26 cellular contexts compared by ENCODE assay signal in genomic region chr11:12212821-12213185, GRCh38.
A peak's percentile ranks its signal among the peaks of the same experiment; 100 is the strongest.
DNase-seq lines count a peak whose midpoint lies in the region; ATAC-seq and TF ChIP-seq lines count a peak whose summit lies in the region.
"Had no signal": no experiment of that assay in that cellular context is flagged by ENCODE, and none has a peak within 500 bp of the region (broad histone marks: within the 10 kb centered on the region; RNA-seq: fewer than 3 reads in every experiment).

No MANE protein-coding gene starts in this region.

- peak overlapping the region; percentile 52 for H3K27ac Mint-ChIP-seq in activated T-helper 17 cell treated with anti-CD3 and anti-CD28 coated beads, Interleukin-2, amount 50 U/mL, for 72 hours
- peak overlapping the region in 4 of 6 donors; percentile 4 to 50 (median 26) for H3K27ac Mint-ChIP-seq in immature natural killer cell
- H3K27ac Mint-ChIP-seq: activated CD4-positive, alpha-beta memory T cell treated with anti-CD3 and anti-CD28 coated beads, Interleukin-2, amount 10 ng/mL, durations not matched to agents 7 days and 5 days; activated naive CD8-positive, alpha-beta T cell; type B pancreatic cell had no signal

- no peaks in the 10 kb centered on the region for H3K79me2 ChIP-seq in HCT116 (ENCODE audit: insufficient read depth, low read length)
- H3K79me2 ChIP-seq: hepatocyte had no signal

- no peaks in the 10 kb centered on the region for H4K20me1 ChIP-seq in HCT116 (ENCODE audit: insufficient read depth)

- H3K9me3 ChIP-seq in HCT116 (ENCODE audit: control insufficient read depth in 1 of 2, insufficient read depth in 1 of 2, low read depth in 1 of 2, low read length in 2 of 2): no peaks in the 10 kb centered on the region
- H3K9me3 ChIP-seq in stomach smooth muscle (ENCODE audit: control insufficient read depth in 2 of 2, low read length in 2 of 2): no peaks in the 10 kb centered on the region
- no peaks in the 10 kb centered on the region for H3K9me3 ChIP-seq in colonic mucosa
- H3K9me3 ChIP-seq: left lung, SJSA1 had no signal

- H3K4me1 Mint-ChIP-seq in activated T-helper 17 cell treated with anti-CD3 and anti-CD28 coated beads, Interleukin-2, amount 50 U/mL, for 72 hours: peaks cover 19% of the 10 kb centered on the region
- H3K4me1 Mint-ChIP-seq in immature natural killer cell: peaks cover 39 to 40% of the 10 kb centered on the region in 2 donors
- peaks cover 22% of the 10 kb centered on the region for H3K4me1 Mint-ChIP-seq in activated T-cell treated with anti-CD3 and anti-CD28 coated beads, Interleukin-2, amount 50 U/mL, for 4 hours (ENCODE audit: low read depth)

- H3K4me2 ChIP-seq in HCT116 (ENCODE audit: low read length): peak overlapping the region; percentile 62
- H3K4me2 ChIP-seq: hepatocyte had no signal

- TF ChIP-seq POLR2A in HCT116 (IDR thresholded peaks at IDR 0.05; ENCODE audit: borderline replicate concordance, extremely low read depth, insufficient read depth, insufficient read length): no peak

- BruUV-seq in HCT116 (replicated peaks; lab: Mats Ljungman, UMichigan): no TSS peak

- peaks cover 100% of the 10 kb centered on the region for H3K36me3 Mint-ChIP-seq in activated T-helper 17 cell treated with anti-CD3 and anti-CD28 coated beads, Interleukin-2, amount 50 U/mL, for 72 hours (ENCODE audit: low read depth)
- H3K36me3 Mint-ChIP-seq in immature natural killer cell: peaks cover 27 to 53% (median 37%) of the 10 kb centered on the region in 3 donors
- peaks cover 52% of the 10 kb centered on the region for H3K36me3 Mint-ChIP-seq in activated T-cell treated with anti-CD3 and anti-CD28 coated beads, Interleukin-2, amount 50 U/mL, for 4 hours (ENCODE audit: insufficient read depth)
- H3K36me3 Mint-ChIP-seq: naive B cell, type B pancreatic cell had no signal

- H2AFZ ChIP-seq in HCT116 (ENCODE audit: low read depth, low read length, poor library complexity, severe bottlenecking): no peak overlapping the region
- H2AFZ ChIP-seq: hepatocyte had no signal

- DNase-seq in HCT116 (ENCODE audit: low read depth, low spot score) (no peak), immature natural killer cell (no peak), colonic mucosa (no peak), 8988T (no peak)
- no peak for DNase-seq in activated T-cell treated with anti-CD3 and anti-CD28 coated beads, Interleukin-2, amount 50 U/mL, for 4 hours
- DNase-seq: activated CD4-positive, alpha-beta memory T cell treated with anti-CD3 and anti-CD28 coated beads, Interleukin-2, amount 10 ng/mL, durations not matched to agents 7 days and 5 days; activated CD8-positive, alpha-beta memory T cell treated with anti-CD3 and anti-CD28 coated beads, Interleukin-2, amount 50 U/mL, for 48 hours; activated effector memory CD4-positive, alpha-beta T cell treated with Interleukin-2 at 50 U/mL for 16 hours; DMS79; foreskin melanocyte; left lung; mesendoderm; naive B cell; NCI-H1105 treated with DMSO at 0.1 percent for 48 hours; NCI-H2227 treated with DMSO at 0.1 percent for 48 hours; nucleus accumbens; stimulated activated CD4-positive, alpha-beta T cell treated with anti-CD3 and anti-CD28 coated beads, Interleukin-2, amount 100 ng/mL, for 24 hours had no signal

- POLR2A ChIA-PET in HCT116 (lab: Charles Lee): interaction anchor here (1.6 kb wide), 1 partner anchor 30 kb away, joined by 4 read pairs; no protein-coding TSS in a partner anchor

- no peak for TF ChIP-seq RAD21 in HCT116 (IDR thresholded peaks at IDR 0.05; ENCODE audit: low read depth)

- H3K4me3 ChIP-seq in HCT116 (replicated peaks in 1 of 2; ENCODE audit: low read depth in 1 of 2, low read length in 2 of 2) (no peak overlapping the region), stomach smooth muscle (ENCODE audit: low read length in 2 of 2) (peak overlapping the region in 1 of 2 donors; percentile 15), colonic mucosa (no peak overlapping the region)
- H3K4me3 ChIP-seq: hepatocyte, left lung, SJSA1 had no signal

- H3K36me3 ChIP-seq in HCT116 (ENCODE audit: control insufficient read depth in 1 of 2, insufficient read depth in 2 of 2, low read length in 2 of 2) (no peaks in the 10 kb centered on the region), stomach smooth muscle (ENCODE audit: control insufficient read depth in 2 of 2, insufficient read depth in 2 of 2, low read length in 2 of 2) (peaks cover 42 to 55% of the 10 kb centered on the region in 2 donors), colonic mucosa (no peaks in the 10 kb centered on the region)

- peaks cover 30 to 36% of the 10 kb centered on the region in 2 experiments for H3K4me1 ChIP-seq in HCT116 (ENCODE audit: control insufficient read depth in 1 of 2, insufficient read depth in 2 of 2, low read length in 2 of 2)
- peaks cover 61% of the 10 kb centered on the region for H3K4me1 ChIP-seq in stomach smooth muscle (ENCODE audit: control insufficient read depth, insufficient read depth, low read length)
- peaks cover 9% of the 10 kb centered on the region for H3K4me1 ChIP-seq in colonic mucosa

- no peaks in the 10 kb centered on the region for H3K27me3 Mint-ChIP-seq in activated T-helper 17 cell treated with anti-CD3 and anti-CD28 coated beads, Interleukin-2, amount 50 U/mL, for 72 hours
- peaks cover 10 to 12% (median 12%) of the 10 kb centered on the region in 3 donors for H3K27me3 Mint-ChIP-seq in immature natural killer cell (ENCODE audit: low read depth in 3 of 3)
- no peaks in the 10 kb centered on the region for H3K27me3 Mint-ChIP-seq in activated T-cell treated with anti-CD3 and anti-CD28 coated beads, Interleukin-2, amount 50 U/mL, for 4 hours (ENCODE audit: low read depth)
- H3K27me3 Mint-ChIP-seq: activated CD4-positive, alpha-beta memory T cell treated with anti-CD3 and anti-CD28 coated beads, Interleukin-2, amount 10 ng/mL, durations not matched to agents 7 days and 5 days; activated naive CD8-positive, alpha-beta T cell; type B pancreatic cell had no signal

- intact Hi-C loops in HCT116 (cut with micrococcal nuclease) (no loop called here), colonic mucosa (cut with DNase I) (no loop called here)

- ATAC-seq in HCT116: no peak
- no peak for ATAC-seq in activated T-helper 17 cell treated with anti-CD3 and anti-CD28 coated beads, Interleukin-2, amount 50 U/mL, for 72 hours (replicated peaks)
- no peak for ATAC-seq in activated T-cell treated with anti-CD3 and anti-CD28 coated beads, Interleukin-2, amount 50 U/mL, for 4 hours
- ATAC-seq: activated CD4-positive, CD25-positive, alpha-beta regulatory T cell treated with anti-CD3 and anti-CD28 coated beads, Interleukin-2, amount 50 U/mL, for 24 hours; esophagus mucosa; left lung had no signal

- H3K27me3 ChIP-seq in HCT116 (ENCODE audit: insufficient read depth, low read length): no peaks in the 10 kb centered on the region
- no peaks in the 10 kb centered on the region for H3K27me3 ChIP-seq in stomach smooth muscle (ENCODE audit: control insufficient read depth in 1 of 2, insufficient read depth in 2 of 2, low read length in 2 of 2)
- no peaks in the 10 kb centered on the region for H3K27me3 ChIP-seq in colonic mucosa
- H3K27me3 ChIP-seq: hepatocyte, left lung, SJSA1 had no signal

- RAD21 ChIA-PET in HCT116 (lab: Charles Lee; ENCODE audit: low non-redundant PET in 1 of 2, low total read pairs in 2 of 2, uncharacterized antibody in 2 of 2, unreplicated experiment in 2 of 2): no interaction called here

- H3K9me2 ChIP-seq in HCT116 (ENCODE audit: insufficient read depth): no peaks in the 10 kb centered on the region

- CTCF ChIA-PET in HCT116 (lab: Charles Lee): no interaction called here

- no peak overlapping the region for H3K9ac ChIP-seq in HCT116 (ENCODE audit: low read length)
- H3K9ac ChIP-seq in stomach smooth muscle (ENCODE audit: low read length in 2 of 2): no peak overlapping the region
- H3K9ac ChIP-seq in colonic mucosa (ENCODE audit: low read depth in 2 of 2, low read length in 2 of 2): no peak overlapping the region

- peak overlapping the region; percentile 28 for H3K4me3 Mint-ChIP-seq in activated T-helper 17 cell treated with anti-CD3 and anti-CD28 coated beads, Interleukin-2, amount 50 U/mL, for 72 hours
- no peak overlapping the region for H3K4me3 Mint-ChIP-seq in immature natural killer cell
- H3K4me3 Mint-ChIP-seq in activated T-cell treated with anti-CD3 and anti-CD28 coated beads, Interleukin-2, amount 50 U/mL, for 4 hours: no peak overlapping the region
- H3K4me3 Mint-ChIP-seq: activated CD4-positive, alpha-beta memory T cell treated with anti-CD3 and anti-CD28 coated beads, Interleukin-2, amount 10 ng/mL, durations not matched to agents 7 days and 5 days; activated naive CD8-positive, alpha-beta T cell; naive B cell; type B pancreatic cell had no signal

- H3K27ac ChIP-seq in HCT116 (ENCODE audit: low read depth, low read length): peak overlapping the region; percentile 45
- peak overlapping the region; percentile 77 for H3K27ac ChIP-seq in stomach smooth muscle (ENCODE audit: low read length)
- no peak overlapping the region for H3K27ac ChIP-seq in colonic mucosa
- H3K27ac ChIP-seq: C4-2B, left lung, SJSA1 had no signal

- H3K9me3 Mint-ChIP-seq in activated T-helper 17 cell treated with anti-CD3 and anti-CD28 coated beads, Interleukin-2, amount 50 U/mL, for 72 hours: no peaks in the 10 kb centered on the region
- H3K9me3 Mint-ChIP-seq in immature natural killer cell: peaks cover 0 to 3% (median 0%) of the 10 kb centered on the region in 6 donors
- H3K9me3 Mint-ChIP-seq in activated T-cell treated with anti-CD3 and anti-CD28 coated beads, Interleukin-2, amount 50 U/mL, for 4 hours: no peaks in the 10 kb centered on the region
- H3K9me3 Mint-ChIP-seq: activated CD4-positive, alpha-beta memory T cell treated with anti-CD3 and anti-CD28 coated beads, Interleukin-2, amount 10 ng/mL, durations not matched to agents 7 days and 5 days; naive B cell; type B pancreatic cell had no signal

- TF ChIP-seq CTCF in HCT116 (IDR thresholded peaks at IDR 0.05 in 2 of 3, conservative IDR thresholded peaks at IDR 0.05 in 1 of 3; ENCODE audit: borderline replicate concordance in 1 of 3, insufficient read depth in 1 of 3, low read depth in 2 of 3, low read length in 2 of 3): no peak
- no peak for TF ChIP-seq CTCF in colonic mucosa (IDR thresholded peaks at IDR 0.05)

TF ChIP-seq in HCT116, 20 proteins besides CTCF, POLR2A, EP300 and RAD21 (continues in another document):
- no peak for TF ChIP-seq ZBTB33 (IDR thresholded peaks at IDR 0.05; ENCODE audit: extremely low read depth, insufficient replicate concordance, low read length)
